ENCODE assay signal across 16 cellular contexts in genomic region chr18:55000529-55000928, GRCh38. TPM values are rescaled to one million over a fixed set of nuclear protein-coding genes. Genes with fewer than 3 reads are reported as not detected.
"Had no signal": no experiment of that assay in that cellular context is flagged by ENCODE, and none has a peak within 500 bp of the region (broad histone marks: within the 10 kb centered on the region; RNA-seq: fewer than 3 reads in every experiment).

No MANE protein-coding gene starts in this region.

- H3K79me2 ChIP-seq: hepatocyte had no signal

- H3K4me1 Mint-ChIP-seq: naive thymus-derived CD8-positive, alpha-beta T cell had no signal

- H3K36me3 ChIP-seq: colonic mucosa, right atrium auricular region, tibial artery had no signal

- H3K27ac Mint-ChIP-seq: naive thymus-derived CD8-positive, alpha-beta T cell had no signal

- H3K36me3 Mint-ChIP-seq: naive thymus-derived CD8-positive, alpha-beta T cell had no signal

- H3K4me3 Mint-ChIP-seq: naive thymus-derived CD8-positive, alpha-beta T cell had no signal

- H3K4me3 ChIP-seq: colonic mucosa, hepatocyte, right atrium auricular region, tibial artery had no signal

- H3K27me3 ChIP-seq: colonic mucosa, hepatocyte, right atrium auricular region, tibial artery had no signal

- DNase-seq: colonic mucosa; effector CD8-positive, alpha-beta T cell; foreskin melanocyte; head of caudate nucleus; left colon; left ventricle myocardium superior; naive thymus-derived CD8-positive, alpha-beta T cell; posterior cingulate gyrus; small intestine; stimulated activated CD4-positive, alpha-beta T cell treated with anti-CD3 and anti-CD28 coated beads, Interleukin-2, amount 100 ng/mL, for 48 hours; stimulated activated naive CD4-positive, alpha-beta T cell treated with Interleukin-2 at 50 U/mL for 16 hours; tibial artery had no signal

- H3K4me2 ChIP-seq: hepatocyte had no signal

- H3K9me3 Mint-ChIP-seq: naive thymus-derived CD8-positive, alpha-beta T cell had no signal

- FAIRE-seq: small intestine had no signal

- ATAC-seq: left colon; left ventricle myocardium superior; naive thymus-derived CD8-positive, alpha-beta T cell had no signal

- H3K27ac ChIP-seq: colonic mucosa, hepatocyte, right atrium auricular region, tibial artery had no signal

- H2AFZ ChIP-seq: hepatocyte had no signal

- H3K9me3 ChIP-seq: colonic mucosa, right atrium auricular region, tibial artery had no signal

- H3K4me1 ChIP-seq: colonic mucosa, right atrium auricular region, tibial artery had no signal

RNA-seq across cellular contexts. Expression of gene CCDC68, which starts 41.3 kb away (rescaled TPM):
- total RNA-seq: mononuclear cell; naive thymus-derived CD8-positive, alpha-beta T cell; osteocyte had no signal
- polyA plus RNA-seq: naive thymus-derived CD8-positive, alpha-beta T cell had no signal
